Comparison of ENCODE assay signal across 16 cellular contexts in the genomic region with DNA sequence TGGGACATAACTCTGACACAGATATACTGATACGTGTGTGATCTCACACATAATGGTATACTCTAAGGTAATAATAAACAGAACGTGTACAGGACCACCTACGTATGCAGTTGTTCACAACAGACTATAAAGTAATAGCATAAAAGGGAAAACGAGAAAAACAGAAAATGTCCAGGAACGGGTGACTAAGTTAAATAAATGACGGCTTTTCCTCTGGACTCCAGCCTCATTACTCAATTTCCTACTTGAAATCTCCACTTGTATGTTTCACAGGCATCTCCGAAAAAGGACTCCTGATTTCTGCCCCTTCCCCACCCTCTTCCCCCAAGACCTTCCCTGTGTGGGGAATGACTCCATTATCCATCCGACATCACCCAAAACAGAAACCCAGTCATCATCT.
DNase-seq lines count a peak whose midpoint lies in the region; ATAC-seq lines count a peak whose summit lies in the region.
"Had no signal": no experiment of that assay in that cellular context is flagged by ENCODE, and none has a peak within 500 bp of the region (broad histone marks: within the 10 kb centered on the region; RNA-seq: fewer than 3 reads in every experiment).

No MANE protein-coding gene starts in this region.

- peaks cover 25% of the 10 kb centered on the region for H3K4me1 Mint-ChIP-seq in activated T-cell treated with anti-CD3 and anti-CD28 coated beads, Interleukin-2, amount 50 U/mL, for 24 hours (ENCODE audit: low read depth)
- peaks cover 28% of the 10 kb centered on the region for H3K4me1 Mint-ChIP-seq in activated T-cell treated with anti-CD3 and anti-CD28 coated beads, Interleukin-2, amount 50 U/mL, for 4 hours (ENCODE audit: low read depth)
- H3K4me1 Mint-ChIP-seq in central memory CD8-positive, alpha-beta T cell: peaks cover 61% of the 10 kb centered on the region
- peaks cover 25% of the 10 kb centered on the region for H3K4me1 Mint-ChIP-seq in memory B cell
- peaks cover 27% of the 10 kb centered on the region for H3K4me1 Mint-ChIP-seq in activated T-helper 17 cell treated with anti-CD3 and anti-CD28 coated beads, Interleukin-2, amount 50 U/mL, for 72 hours
- peaks cover 30% of the 10 kb centered on the region for H3K4me1 Mint-ChIP-seq in stimulated activated naive CD8-positive, alpha-beta T cell treated with anti-CD3 and anti-CD28 coated beads, Interleukin-15, amount 100 ng/mL, for 72 hours

- no peaks in the 10 kb centered on the region for H3K27me3 Mint-ChIP-seq in activated T-cell treated with anti-CD3 and anti-CD28 coated beads, Interleukin-2, amount 50 U/mL, for 24 hours
- H3K27me3 Mint-ChIP-seq in activated T-cell treated with anti-CD3 and anti-CD28 coated beads, Interleukin-2, amount 50 U/mL, for 4 hours (ENCODE audit: low read depth): no peaks in the 10 kb centered on the region
- H3K27me3 Mint-ChIP-seq in central memory CD8-positive, alpha-beta T cell: no peaks in the 10 kb centered on the region
- H3K27me3 Mint-ChIP-seq in memory B cell: no peaks in the 10 kb centered on the region
- no peaks in the 10 kb centered on the region for H3K27me3 Mint-ChIP-seq in activated T-helper 17 cell treated with anti-CD3 and anti-CD28 coated beads, Interleukin-2, amount 50 U/mL, for 72 hours
- H3K27me3 Mint-ChIP-seq in stimulated activated naive CD8-positive, alpha-beta T cell treated with anti-CD3 and anti-CD28 coated beads, Interleukin-15, amount 100 ng/mL, for 72 hours: no peaks in the 10 kb centered on the region

- peaks cover 96% of the 10 kb centered on the region for H3K36me3 Mint-ChIP-seq in activated T-cell treated with anti-CD3 and anti-CD28 coated beads, Interleukin-2, amount 50 U/mL, for 24 hours (ENCODE audit: low read depth)
- peaks cover 58% of the 10 kb centered on the region for H3K36me3 Mint-ChIP-seq in activated T-cell treated with anti-CD3 and anti-CD28 coated beads, Interleukin-2, amount 50 U/mL, for 4 hours (ENCODE audit: insufficient read depth)
- H3K36me3 Mint-ChIP-seq in central memory CD8-positive, alpha-beta T cell (ENCODE audit: insufficient read depth): peaks cover 77% of the 10 kb centered on the region
- peaks cover 55% of the 10 kb centered on the region for H3K36me3 Mint-ChIP-seq in memory B cell
- H3K36me3 Mint-ChIP-seq in activated T-helper 17 cell treated with anti-CD3 and anti-CD28 coated beads, Interleukin-2, amount 50 U/mL, for 72 hours (ENCODE audit: low read depth): peaks cover 99% of the 10 kb centered on the region

- H3K9me3 Mint-ChIP-seq in activated T-cell treated with anti-CD3 and anti-CD28 coated beads, Interleukin-2, amount 50 U/mL, for 24 hours: no peaks in the 10 kb centered on the region
- H3K9me3 Mint-ChIP-seq in activated T-cell treated with anti-CD3 and anti-CD28 coated beads, Interleukin-2, amount 50 U/mL, for 4 hours: no peaks in the 10 kb centered on the region
- no peaks in the 10 kb centered on the region for H3K9me3 Mint-ChIP-seq in central memory CD8-positive, alpha-beta T cell
- no peaks in the 10 kb centered on the region for H3K9me3 Mint-ChIP-seq in memory B cell
- no peaks in the 10 kb centered on the region for H3K9me3 Mint-ChIP-seq in activated T-helper 17 cell treated with anti-CD3 and anti-CD28 coated beads, Interleukin-2, amount 50 U/mL, for 72 hours
- H3K9me3 Mint-ChIP-seq in stimulated activated naive CD8-positive, alpha-beta T cell treated with anti-CD3 and anti-CD28 coated beads, Interleukin-15, amount 100 ng/mL, for 72 hours: no peaks in the 10 kb centered on the region

- DNase-seq in activated T-cell treated with anti-CD3 and anti-CD28 coated beads, Interleukin-2, amount 50 U/mL, for 24 hours: no peak
- no peak for DNase-seq in activated T-cell treated with anti-CD3 and anti-CD28 coated beads, Interleukin-2, amount 50 U/mL, for 4 hours
- DNase-seq in central memory CD8-positive, alpha-beta T cell (ENCODE audit: low spot score in 2 of 2): no peak
- DNase-seq in memory B cell (ENCODE audit: low spot score in 2 of 2): no peak
- DNase-seq in middle frontal gyrus (ENCODE audit: extremely low spot score, low spot score): no peak
- no peak for DNase-seq in stimulated activated naive CD8-positive, alpha-beta T cell treated with anti-CD3 and anti-CD28 coated beads, Interleukin-15, amount 100 ng/mL, for 72 hours
- DNase-seq: C1 segment of cervical spinal cord, COR-L47, GF-D8, GOT3, KBM-7, NCI-H1417 treated with DMSO at 0.1 percent for 48 hours, NCI-H1930, NCI-H69 had no signal

- ATAC-seq in activated T-cell treated with anti-CD3 and anti-CD28 coated beads, Interleukin-2, amount 50 U/mL, for 4 hours: no peak
- ATAC-seq in central memory CD8-positive, alpha-beta T cell (replicated peaks; ENCODE audit: extremely low read depth, poor library complexity, severe bottlenecking): no peak
- no peak for ATAC-seq in memory B cell (ENCODE audit: low read depth)
- ATAC-seq in activated T-helper 17 cell treated with anti-CD3 and anti-CD28 coated beads, Interleukin-2, amount 50 U/mL, for 72 hours (replicated peaks): no peak
- no peak for ATAC-seq in stimulated activated naive CD8-positive, alpha-beta T cell treated with anti-CD3 and anti-CD28 coated beads, Interleukin-15, amount 100 ng/mL, for 72 hours
- ATAC-seq: A549 had no signal

- H3K27ac Mint-ChIP-seq in activated T-cell treated with anti-CD3 and anti-CD28 coated beads, Interleukin-2, amount 50 U/mL, for 24 hours: peak overlapping the region; percentile 7
- H3K27ac Mint-ChIP-seq in central memory CD8-positive, alpha-beta T cell (ENCODE audit: low read depth): peak overlapping the region; percentile 33
- H3K27ac Mint-ChIP-seq in memory B cell: peak overlapping the region; percentile 72
- H3K27ac Mint-ChIP-seq in activated T-helper 17 cell treated with anti-CD3 and anti-CD28 coated beads, Interleukin-2, amount 50 U/mL, for 72 hours: no peak overlapping the region
- no peak overlapping the region for H3K27ac Mint-ChIP-seq in stimulated activated naive CD8-positive, alpha-beta T cell treated with anti-CD3 and anti-CD28 coated beads, Interleukin-15, amount 100 ng/mL, for 72 hours

- no peak overlapping the region for H3K4me3 Mint-ChIP-seq in activated T-cell treated with anti-CD3 and anti-CD28 coated beads, Interleukin-2, amount 50 U/mL, for 24 hours
- no peak overlapping the region for H3K4me3 Mint-ChIP-seq in activated T-cell treated with anti-CD3 and anti-CD28 coated beads, Interleukin-2, amount 50 U/mL, for 4 hours
- H3K4me3 Mint-ChIP-seq in central memory CD8-positive, alpha-beta T cell: no peak overlapping the region
- H3K4me3 Mint-ChIP-seq in memory B cell: no peak overlapping the region
- H3K4me3 Mint-ChIP-seq in activated T-helper 17 cell treated with anti-CD3 and anti-CD28 coated beads, Interleukin-2, amount 50 U/mL, for 72 hours: no peak overlapping the region
- no peak overlapping the region for H3K4me3 Mint-ChIP-seq in stimulated activated naive CD8-positive, alpha-beta T cell treated with anti-CD3 and anti-CD28 coated beads, Interleukin-15, amount 100 ng/mL, for 72 hours

Comparison
In these comparisons a context has a peak if more than half of its experiments do, and no peak if none do; other contexts are left out.
1. H3K27ac Mint-ChIP-seq: peak in activated T-cell treated with anti-CD3 and anti-CD28 coated beads, Interleukin-2, amount 50 U/mL, for 24 hours (single experiment), central memory CD8-positive, alpha-beta T cell (single experiment) and memory B cell (single experiment); none in activated T-helper 17 cell treated with anti-CD3 and anti-CD28 coated beads, Interleukin-2, amount 50 U/mL, for 72 hours (single experiment) and stimulated activated naive CD8-positive, alpha-beta T cell treated with anti-CD3 and anti-CD28 coated beads, Interleukin-15, amount 100 ng/mL, for 72 hours (0 of 2).